8 cellular contexts compared by ENCODE assay signal in genomic region chr19:49421039-49421877, GRCh38. TPM values are rescaled to one million over a fixed set of nuclear protein-coding genes. Genes with fewer than 3 reads are reported as not detected.
DNase-seq lines count a peak whose midpoint lies in the region; ATAC-seq and TF ChIP-seq lines count a peak whose summit lies in the region.

No MANE protein-coding gene starts in this region.

- H3K27me3 ChIP-seq in HCT116 (ENCODE audit: insufficient read depth, low read length), result peaks cover 20% of the 10 kb centered on the region; the same call in 1 of the 2 replicates
- peaks cover 52% of the 10 kb centered on the region for H3K27me3 ChIP-seq in NT2/D1 (ENCODE audit: insufficient read depth, insufficient read length)
- H3K27me3 ChIP-seq in mammary epithelial cell (ENCODE audit: insufficient read depth, low read length), result peaks cover 41% of the 10 kb centered on the region

- H3K4me2 ChIP-seq in HCT116 (ENCODE audit: low read length) (no peak overlapping the region), mammary epithelial cell (ENCODE audit: insufficient read depth, low read depth, low read length) (peak overlapping the region; percentile 70)

- no peak for TF ChIP-seq RAD21 in HCT116 (IDR thresholded peaks at IDR 0.05; ENCODE audit: low read depth)

- H3K4me3 ChIP-seq in HCT116 (replicated peaks in 1 of 2; ENCODE audit: low read depth in 1 of 2, low read length in 2 of 2), result no peak overlapping the region
- H3K4me3 ChIP-seq in NT2/D1 (ENCODE audit: insufficient read length, low read depth), result no peak overlapping the region
- peak overlapping the region in 2 of 3 experiments; percentile 18 to 37 for H3K4me3 ChIP-seq in mammary epithelial cell (replicated peaks in 1 of 3; ENCODE audit: insufficient read depth in 1 of 3, low read depth in 2 of 3, low read length in 3 of 3)

- H3K9ac ChIP-seq in HCT116 (ENCODE audit: low read length) (no peak overlapping the region), NT2/D1 (ENCODE audit: insufficient read length, low read depth) (no peak overlapping the region), mammary epithelial cell (ENCODE audit: insufficient read depth, low read length) (no peak overlapping the region)

- H3K79me2 ChIP-seq in HCT116 (ENCODE audit: insufficient read depth, low read length), result no peaks in the 10 kb centered on the region
- no peaks in the 10 kb centered on the region for H3K79me2 ChIP-seq in mammary epithelial cell (ENCODE audit: insufficient read depth, low read length)

- intact Hi-C loops in HCT116 (cut with micrococcal nuclease), result no loop called here
- intact Hi-C loops in mammary epithelial cell (cut with micrococcal nuclease), result loop anchor here (2.0 kb wide), 1 partner anchor 20 kb away; the partner anchor contains the start of gene SLC17A7
- intact Hi-C loops in left colon (cut with DNase I, micrococcal nuclease), result no loop called here

- peak; percentile 82 for ATAC-seq in HCT116
- peak; percentile 86 for ATAC-seq in left colon
- no peak for ATAC-seq in GM19328 (IDR thresholded peaks at IDR 0.05; ENCODE audit: unreplicated experiment)

- DNase-seq in AG08395 (ENCODE audit: low spot score) (peak; percentile 88), HCT116 (ENCODE audit: low read depth, low spot score) (no peak), NT2/D1 (ENCODE audit: low read depth, low spot score) (peak; percentile 79), mammary epithelial cell (peak; percentile 43), left colon (peak in 1 of 2 donors; percentile 64), AML-193 (lab: John Stamatoyannopoulos, UW) (no peak)
- DNase-seq in stimulated activated naive CD4-positive, alpha-beta T cell treated with Interleukin-2 at 50 U/mL for 16 hours (lab: John Stamatoyannopoulos, UW), result peak; percentile 10

- H3K9me2 ChIP-seq in HCT116 (ENCODE audit: insufficient read depth), result no peaks in the 10 kb centered on the region

- CTCF ChIA-PET in HCT116 (lab: Charles Lee) (interaction anchor here (1.1 kb wide), 1 partner anchor 10 kb away, joined by 3 read pairs; no protein-coding TSS in a partner anchor), mammary epithelial cell (lab: Charles Lee; ENCODE audit: low non-redundant PET) (no interaction called here)

- H2AFZ ChIP-seq in HCT116 (ENCODE audit: low read depth, low read length, poor library complexity, severe bottlenecking) (peak overlapping the region; percentile 37), mammary epithelial cell (ENCODE audit: low read depth, low read length) (no peak overlapping the region)

- BruUV-seq in HCT116 (replicated peaks; lab: Mats Ljungman, UMichigan) (no TSS peak), mammary epithelial cell (replicated peaks; lab: Mats Ljungman, UMichigan) (no TSS peak)

- no peak for TF ChIP-seq POLR2A in HCT116 (IDR thresholded peaks at IDR 0.05; ENCODE audit: borderline replicate concordance, extremely low read depth, insufficient read depth, insufficient read length)

- TF ChIP-seq CTCF in HCT116 (IDR thresholded peaks at IDR 0.05 in 2 of 3, conservative IDR thresholded peaks at IDR 0.05 in 1 of 3; ENCODE audit: borderline replicate concordance in 1 of 3, insufficient read depth in 1 of 3, low read depth in 2 of 3, low read length in 2 of 3) (no peak), mammary epithelial cell (conservative IDR thresholded peaks at IDR 0.05 in 1 of 2, IDR thresholded peaks at IDR 0.05 in 1 of 2; ENCODE audit: extremely low read depth in 1 of 2, insufficient read depth in 1 of 2, low read depth in 1 of 2, low read length in 2 of 2) (no peak)

- WGBS in mammary epithelial cell (ENCODE audit: low coverage, missing lambda C conversion rate), result 6% methylated on average over 28 of the region's 48 CpGs

- POLR2A ChIA-PET in HCT116 (lab: Charles Lee), result no interaction called here

- peaks cover 5 to 19% of the 10 kb centered on the region in 2 experiments; a peak in 3 of 4 replicates for H3K4me1 ChIP-seq in HCT116 (ENCODE audit: control insufficient read depth in 1 of 2, insufficient read depth in 2 of 2, low read length in 2 of 2)
- H3K4me1 ChIP-seq in NT2/D1 (ENCODE audit: insufficient read depth, insufficient read length), result peaks cover 12% of the 10 kb centered on the region
- peaks cover 7% of the 10 kb centered on the region for H3K4me1 ChIP-seq in mammary epithelial cell (ENCODE audit: insufficient read depth, low read length)

- RAD21 ChIA-PET in HCT116 (lab: Charles Lee; ENCODE audit: low non-redundant PET in 1 of 2, low total read pairs in 2 of 2, uncharacterized antibody in 2 of 2, unreplicated experiment in 2 of 2), result no interaction called here

- H4K20me1 ChIP-seq in HCT116 (ENCODE audit: insufficient read depth) (no peaks in the 10 kb centered on the region), mammary epithelial cell (ENCODE audit: insufficient read depth, low read length) (no peaks in the 10 kb centered on the region)

- in situ Hi-C loops in mammary epithelial cell (cut with MboI; ENCODE audit: low sequenced_read_pairs in 2 of 2), result no loop called here

- H3K27ac ChIP-seq in HCT116 (ENCODE audit: low read depth, low read length), result no peak overlapping the region
- H3K27ac ChIP-seq in mammary epithelial cell (ENCODE audit: insufficient read depth, low read depth, low read length), result no peak overlapping the region

- H3K9me3 ChIP-seq in HCT116 (ENCODE audit: control insufficient read depth in 1 of 2, insufficient read depth in 1 of 2, low read depth in 1 of 2, low read length in 2 of 2) (no peaks in the 10 kb centered on the region), NT2/D1 (ENCODE audit: insufficient read depth, low read length) (no peaks in the 10 kb centered on the region), mammary epithelial cell (replicated peaks; ENCODE audit: insufficient read depth, low read length) (no peaks in the 10 kb centered on the region)

- dilution Hi-C loops in mammary epithelial cell (cut with HindIII; ENCODE audit: low sequenced_read_pairs), result no loop called here

- H3K36me3 ChIP-seq in HCT116 (ENCODE audit: control insufficient read depth in 1 of 2, insufficient read depth in 2 of 2, low read length in 2 of 2), result no peaks in the 10 kb centered on the region
- no peaks in the 10 kb centered on the region for H3K36me3 ChIP-seq in NT2/D1 (ENCODE audit: insufficient read depth, insufficient read length, low read length)
- H3K36me3 ChIP-seq in mammary epithelial cell (ENCODE audit: insufficient read depth, low read length), result no peaks in the 10 kb centered on the region

TF ChIP-seq in HCT116, 20 proteins besides CTCF, POLR2A, EP300 and RAD21:
- TF ChIP-seq EZH2phosphoT487 (IDR thresholded peaks at IDR 0.05; ENCODE audit: borderline replicate concordance) (no peak), EGR1 (IDR thresholded peaks at IDR 0.05; ENCODE audit: low read depth) (0 out of 2 replicates have a peak, but pooled peaks have one; percentile 30), SIN3A (IDR thresholded peaks at IDR 0.05; ENCODE audit: low read depth) (no peak), MAX (IDR thresholded peaks at IDR 0.05) (peak; percentile 33; the same call in 1 of the 2 replicates)
TF ChIP-seq in HCT116: peak in this region for 2.

RNA-seq across cellular contexts. Expression of gene PTH2, which starts 2.0 kb away (rescaled TPM):
- total RNA-seq in HCT116 (2021; ENCODE audit: unreplicated experiment) (9.5 TPM), mammary epithelial cell (not detected), left colon (not detected)
- 2.8 and 4.4 TPM in 2 replicates for polyA plus RNA-seq in HCT116 (2012)
- polyA plus RNA-seq in mammary epithelial cell, result not detected
- polyA minus RNA-seq in mammary epithelial cell, result not detected

RNA-seq across cellular contexts. Expression of gene GFY, which starts 3.9 kb away (rescaled TPM):
- 2.6 TPM for total RNA-seq in HCT116 (2021; ENCODE audit: unreplicated experiment)
- 3.9 and 4.9 TPM in 2 replicates for polyA plus RNA-seq in HCT116 (2012)
- not detected for total RNA-seq in mammary epithelial cell
- polyA plus RNA-seq in mammary epithelial cell, result not detected
- polyA minus RNA-seq in mammary epithelial cell, result not detected
- total RNA-seq in left colon, result not detected

RNA-seq across cellular contexts. Expression of gene SLC17A7, which starts 20.1 kb away (rescaled TPM):
- total RNA-seq in HCT116 (2021; ENCODE audit: unreplicated experiment) (1.8 TPM), mammary epithelial cell (under 1 TPM; under 0.01 to 0.16 TPM), left colon (under 1 TPM; 0.24 to 0.81 TPM)
- 2.0 and 2.4 TPM in 2 replicates for polyA plus RNA-seq in HCT116 (2012)
- 0.07 TPM for polyA plus RNA-seq in mammary epithelial cell
- polyA minus RNA-seq in mammary epithelial cell, result not detected

RNA-seq across cellular contexts. Expression of gene PIH1D1, which starts 30.4 kb away (rescaled TPM):
- total RNA-seq in HCT116 (2021; ENCODE audit: unreplicated experiment), result 152 TPM
- polyA plus RNA-seq in HCT116 (2012), result 165 and 183 TPM in 2 replicates
- total RNA-seq in mammary epithelial cell, result 10 to 100 TPM; 61.2 to 62.4 TPM
- 73.4 TPM for polyA plus RNA-seq in mammary epithelial cell
- polyA minus RNA-seq in mammary epithelial cell, result 140 TPM
- 10 to 100 TPM; 62.9 to 74.1 TPM for total RNA-seq in left colon

RNA-seq across cellular contexts. Expression of gene ALDH16A1, which starts 31.8 kb away (rescaled TPM):
- 22.8 TPM for total RNA-seq in HCT116 (2021; ENCODE audit: unreplicated experiment)
- 22.6 and 25.5 TPM in 2 replicates for polyA plus RNA-seq in HCT116 (2012)
- 10 to 100 TPM; 18.2 to 23.9 TPM for total RNA-seq in mammary epithelial cell
- 16.7 TPM for polyA plus RNA-seq in mammary epithelial cell
- 4.3 TPM for polyA minus RNA-seq in mammary epithelial cell
- 10 to 100 TPM; 24.9 to 31.5 TPM for total RNA-seq in left colon

Comparison
In these comparisons a context has a peak if more than half of its experiments do, and no peak if none do; other contexts are left out.
1. DNase-seq: peak in AG08395 (single experiment), NT2/D1 (single experiment), mammary epithelial cell (single experiment) and stimulated activated naive CD4-positive, alpha-beta T cell treated with Interleukin-2 at 50 U/mL for 16 hours (single experiment); none in HCT116 (single experiment) and AML-193 (0 of 2).
2. H3K4me3 ChIP-seq: peak in mammary epithelial cell (2 of 3); none in HCT116 (0 of 2) and NT2/D1 (single experiment).
3. RNA of gene PTH2, which starts 2.0 kb away (total RNA-seq): 9.5 TPM in HCT116 (single experiment); not detected in mammary epithelial cell and not detected in left colon; every median in the first group is over 10 times any median in the second.